Comparison of ENCODE assay signal across 20 cellular contexts in genomic region chr17:16906670-16907069, GRCh38.
DNase-seq lines count a peak whose midpoint lies in the region; ATAC-seq and TF ChIP-seq lines count a peak whose summit lies in the region.
"Had no signal": no experiment of that assay in that cellular context is flagged by ENCODE, and none has a peak within 500 bp of the region (broad histone marks: within the 10 kb centered on the region; RNA-seq: fewer than 3 reads in every experiment).

No MANE protein-coding gene starts in this region.

- no peak for TF ChIP-seq CTCF in AG10803 (conservative IDR thresholded peaks at IDR 0.05; ENCODE audit: low read length)
- TF ChIP-seq CTCF in gastroesophageal sphincter (IDR thresholded peaks at IDR 0.05) = no peak

- no peaks in the 10 kb centered on the region for H3K36me3 ChIP-seq in gastroesophageal sphincter
- H3K36me3 ChIP-seq: adrenal gland, neutrophil had no signal

- no peak for TF ChIP-seq EP300 in gastroesophageal sphincter (IDR thresholded peaks at IDR 0.05)

- no peak for TF ChIP-seq POLR2A in gastroesophageal sphincter (IDR thresholded peaks at IDR 0.05)

- H3K4me3 ChIP-seq in AG10803 (ENCODE audit: low read length) = no peak overlapping the region
- H3K4me3 ChIP-seq in gastroesophageal sphincter = no peak overlapping the region
- H3K4me3 ChIP-seq: adrenal gland had no signal

- H3K27ac ChIP-seq in gastroesophageal sphincter = no peak overlapping the region
- H3K27ac ChIP-seq: adrenal gland, neutrophil had no signal

- DNase-seq in AG10803 (ENCODE audit: low read depth) (peak; percentile 6), RPMI7951 (ENCODE audit: low read depth) (peak; percentile 56), fibroblast of peridontal ligament (ENCODE audit: extremely low read depth) (peak; percentile 13), NCI-H2196 treated with DMSO at 0.1 percent for 48 hours (lab: John Stamatoyannopoulos, UW; ENCODE audit: unreplicated experiment) (no peak)
- DNase-seq in activated effector memory CD4-positive, alpha-beta T cell treated with Interleukin-2 at 50 U/mL for 16 hours = no peak
- DNase-seq: activated B cell treated with CpG ODN at 0.5 μM for 24 hours; adrenal gland; CD8-positive, alpha-beta memory T cell; DMS79 treated with DMSO at 0.1 percent for 48 hours; effector memory CD4-positive, alpha-beta T cell; GOT3; NCI-H2107; NCI-H524; retina; SHP77 treated with DMSO at 0.1 percent for 48 hours; stimulated activated CD4-positive, alpha-beta T cell treated with anti-CD3 and anti-CD28 coated beads, Interleukin-12 subunit alpha, Interleukin-12 subunit beta, amount 100 ng/mL, for 4 hours had no signal

- peaks cover 26% of the 10 kb centered on the region for H3K27me3 ChIP-seq in gastroesophageal sphincter

- no peaks in the 10 kb centered on the region for H3K4me1 ChIP-seq in gastroesophageal sphincter
- H3K4me1 ChIP-seq: adrenal gland had no signal

- 64 to 68% methylated on average over 4 of the region's 4 CpGs for WGBS in gastroesophageal sphincter (ENCODE audit: low coverage in 1 of 2), 2 donors

- ATAC-seq in GM19351 (IDR thresholded peaks at IDR 0.05; ENCODE audit: unreplicated experiment) (peak; percentile 67), HG02938 (IDR thresholded peaks at IDR 0.05; ENCODE audit: unreplicated experiment) (no peak), gastroesophageal sphincter (no peak)

- H3K9me3 ChIP-seq in gastroesophageal sphincter = no peaks in the 10 kb centered on the region
- H3K9me3 ChIP-seq: adrenal gland, neutrophil had no signal

Comparison
In these comparisons a context has a peak if more than half of its experiments do, and no peak if none do; other contexts are left out.
1. DNase-seq: peak in AG10803 (single experiment), RPMI7951 (single experiment) and fibroblast of peridontal ligament (single experiment); none in activated effector memory CD4-positive, alpha-beta T cell treated with Interleukin-2 at 50 U/mL for 16 hours (single experiment) and NCI-H2196 treated with DMSO at 0.1 percent for 48 hours (single experiment).